In the genomic region with DNA sequence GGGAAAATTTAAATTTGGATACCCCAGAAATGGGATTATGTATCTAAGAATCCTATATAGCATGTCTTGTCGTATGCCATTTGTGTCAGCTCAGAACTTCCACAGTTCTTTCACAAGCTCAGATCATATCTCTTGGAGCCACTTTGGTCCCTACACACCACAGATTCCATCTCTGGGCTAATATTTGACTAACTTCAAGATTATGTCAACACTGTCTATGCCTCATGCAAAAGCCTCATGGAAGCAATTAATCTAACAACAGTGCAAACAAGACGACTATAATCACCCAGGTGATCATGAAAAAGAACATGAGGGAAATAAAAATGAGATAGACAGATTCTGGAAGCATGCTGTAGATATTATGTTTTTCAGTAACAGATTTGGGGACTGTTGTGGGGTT, we compare ENCODE assay signal across 1 cellular context.
TF ChIP-seq lines count a peak whose summit lies in the region.

No MANE protein-coding gene starts in this region.

TF ChIP-seq in GM23338, 12 proteins besides CTCF, POLR2A, EP300 and RAD21 (continued from another document):
- TF ChIP-seq, protein P1, sequence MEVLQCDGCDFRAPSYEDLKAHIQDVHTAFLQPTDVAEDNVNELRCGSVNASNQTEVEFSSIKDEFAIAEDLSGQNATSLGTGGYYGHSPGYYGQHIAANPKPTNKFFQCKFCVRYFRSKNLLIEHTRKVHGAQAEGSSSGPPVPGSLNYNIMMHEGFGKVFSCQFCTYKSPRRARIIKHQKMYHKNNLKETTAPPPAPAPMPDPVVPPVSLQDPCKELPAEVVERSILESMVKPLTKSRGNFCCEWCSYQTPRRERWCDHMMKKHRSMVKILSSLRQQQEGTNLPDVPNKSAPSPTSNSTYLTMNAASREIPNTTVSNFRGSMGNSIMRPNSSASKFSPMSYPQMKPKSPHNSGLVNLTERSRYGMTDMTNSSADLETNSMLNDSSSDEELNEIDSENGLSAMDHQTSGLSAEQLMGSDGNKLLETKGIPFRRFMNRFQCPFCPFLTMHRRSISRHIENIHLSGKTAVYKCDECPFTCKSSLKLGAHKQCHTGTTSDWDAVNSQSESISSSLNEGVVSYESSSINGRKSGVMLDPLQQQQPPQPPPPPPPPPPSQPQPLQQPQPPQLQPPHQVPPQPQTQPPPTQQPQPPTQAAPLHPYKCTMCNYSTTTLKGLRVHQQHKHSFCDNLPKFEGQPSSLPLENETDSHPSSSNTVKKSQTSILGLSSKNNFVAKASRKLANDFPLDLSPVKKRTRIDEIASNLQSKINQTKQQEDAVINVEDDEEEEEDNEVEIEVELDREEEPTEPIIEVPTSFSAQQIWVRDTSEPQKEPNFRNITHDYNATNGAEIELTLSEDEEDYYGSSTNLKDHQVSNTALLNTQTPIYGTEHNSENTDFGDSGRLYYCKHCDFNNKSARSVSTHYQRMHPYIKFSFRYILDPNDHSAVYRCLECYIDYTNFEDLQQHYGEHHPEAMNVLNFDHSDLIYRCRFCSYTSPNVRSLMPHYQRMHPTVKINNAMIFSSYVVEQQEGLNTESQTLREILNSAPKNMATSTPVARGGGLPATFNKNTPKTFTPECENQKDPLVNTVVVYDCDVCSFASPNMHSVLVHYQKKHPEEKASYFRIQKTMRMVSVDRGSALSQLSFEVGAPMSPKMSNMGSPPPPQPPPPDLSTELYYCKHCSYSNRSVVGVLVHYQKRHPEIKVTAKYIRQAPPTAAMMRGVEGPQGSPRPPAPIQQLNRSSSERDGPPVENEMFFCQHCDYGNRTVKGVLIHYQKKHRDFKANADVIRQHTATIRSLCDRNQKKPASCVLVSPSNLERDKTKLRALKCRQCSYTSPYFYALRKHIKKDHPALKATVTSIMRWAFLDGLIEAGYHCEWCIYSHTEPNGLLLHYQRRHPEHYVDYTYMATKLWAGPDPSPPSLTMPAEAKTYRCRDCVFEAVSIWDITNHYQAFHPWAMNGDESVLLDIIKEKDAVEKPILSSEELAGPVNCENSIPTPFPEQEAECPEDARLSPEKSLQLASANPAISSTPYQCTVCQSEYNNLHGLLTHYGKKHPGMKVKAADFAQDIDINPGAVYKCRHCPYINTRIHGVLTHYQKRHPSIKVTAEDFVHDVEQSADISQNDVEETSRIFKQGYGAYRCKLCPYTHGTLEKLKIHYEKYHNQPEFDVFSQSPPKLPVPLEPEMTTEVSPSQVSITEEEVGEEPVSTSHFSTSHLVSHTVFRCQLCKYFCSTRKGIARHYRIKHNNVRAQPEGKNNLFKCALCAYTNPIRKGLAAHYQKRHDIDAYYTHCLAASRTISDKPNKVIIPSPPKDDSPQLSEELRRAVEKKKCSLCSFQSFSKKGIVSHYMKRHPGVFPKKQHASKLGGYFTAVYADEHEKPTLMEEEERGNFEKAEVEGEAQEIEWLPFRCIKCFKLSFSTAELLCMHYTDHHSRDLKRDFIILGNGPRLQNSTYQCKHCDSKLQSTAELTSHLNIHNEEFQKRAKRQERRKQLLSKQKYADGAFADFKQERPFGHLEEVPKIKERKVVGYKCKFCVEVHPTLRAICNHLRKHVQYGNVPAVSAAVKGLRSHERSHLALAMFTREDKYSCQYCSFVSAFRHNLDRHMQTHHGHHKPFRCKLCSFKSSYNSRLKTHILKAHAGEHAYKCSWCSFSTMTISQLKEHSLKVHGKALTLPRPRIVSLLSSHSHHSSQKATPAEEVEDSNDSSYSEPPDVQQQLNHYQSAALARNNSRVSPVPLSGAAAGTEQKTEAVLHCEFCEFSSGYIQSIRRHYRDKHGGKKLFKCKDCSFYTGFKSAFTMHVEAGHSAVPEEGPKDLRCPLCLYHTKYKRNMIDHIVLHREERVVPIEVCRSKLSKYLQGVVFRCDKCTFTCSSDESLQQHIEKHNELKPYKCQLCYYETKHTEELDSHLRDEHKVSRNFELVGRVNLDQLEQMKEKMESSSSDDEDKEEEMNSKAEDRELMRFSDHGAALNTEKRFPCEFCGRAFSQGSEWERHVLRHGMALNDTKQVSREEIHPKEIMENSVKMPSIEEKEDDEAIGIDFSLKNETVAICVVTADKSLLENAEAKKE (CRISPR knock-in tag; IDR thresholded peaks at IDR 0.05) = no peak
- TF ChIP-seq POLR2AphosphoS5 (IDR thresholded peaks at IDR 0.05; ENCODE audit: low read depth) (no peak), ZNF331 (CRISPR knock-in tag; IDR thresholded peaks at IDR 0.05; ENCODE audit: low read depth) (no peak), EZH2phosphoT487 (IDR thresholded peaks at IDR 0.05; ENCODE audit: unreplicated experiment) (no peak), STAT1 (IDR thresholded peaks at IDR 0.05; ENCODE audit: unreplicated experiment) (no peak), CREB1 (CRISPR knock-in tag; IDR thresholded peaks at IDR 0.05; ENCODE audit: low read depth) (no peak), ZNF114 (CRISPR knock-in tag; IDR thresholded peaks at IDR 0.05) (no peak), NANOG (IDR thresholded peaks at IDR 0.05; ENCODE audit: borderline replicate concordance) (no peak), EZH2 (IDR thresholded peaks at IDR 0.05; ENCODE audit: low read depth, unreplicated experiment) (no peak)
